In the genomic region with DNA sequence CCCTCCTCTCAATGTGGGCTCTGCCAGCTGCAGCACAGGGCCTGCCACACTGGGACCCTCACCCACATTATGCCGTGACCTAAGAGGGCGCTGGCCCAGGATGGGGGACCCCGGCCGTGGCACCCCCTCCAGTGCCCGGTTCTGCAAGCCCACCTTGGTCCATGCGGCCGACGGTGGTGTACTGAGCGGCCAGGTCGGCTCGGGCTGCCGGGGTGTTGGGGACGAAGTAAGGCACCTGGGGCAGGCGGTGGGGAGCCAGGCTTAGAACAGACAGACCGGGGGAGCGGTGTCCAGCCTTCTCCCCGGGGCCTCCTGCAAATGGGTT, we compare ENCODE assay signal across 16 cellular contexts. TPM values are rescaled to one million over a fixed set of nuclear protein-coding genes. Genes with fewer than 3 reads are reported as not detected.
DNase-seq lines count a peak whose midpoint lies in the region; ATAC-seq and TF ChIP-seq lines count a peak whose summit lies in the region.
"Had no signal": no experiment of that assay in that cellular context is flagged by ENCODE, and none has a peak within 500 bp of the region (broad histone marks: within the 10 kb centered on the region; RNA-seq: fewer than 3 reads in every experiment).

No MANE protein-coding gene starts in this region.

- CTCF ChIA-PET in A673 (lab: Charles Lee), result no interaction called here

- no peaks in the 10 kb centered on the region for H3K9me3 ChIP-seq in A673 (ENCODE audit: low read depth, low read length, poor library complexity, severe bottlenecking)
- H3K9me3 ChIP-seq: HAP-1 had no signal

- ATAC-seq in stimulated activated effector memory CD8-positive, alpha-beta T cell treated with anti-CD3 and anti-CD28 coated beads, Interleukin-12 subunit alpha, Interleukin-12 subunit beta, amount 100 ng/mL, for 72 hours, result no peak
- ATAC-seq: K562 had no signal

- H3K9me3 Mint-ChIP-seq in T-helper 1 cell treated with Interleukin-12 subunit alpha and Interleukin-12 subunit beta and Interleukin-4 antibody, amounts not matched to agents 30 μg/mL and 1 μg/mL, for 36 hours, result no peaks in the 10 kb centered on the region
- no peaks in the 10 kb centered on the region for H3K9me3 Mint-ChIP-seq in dendritic cell treated with granulocyte-macrophage colony-stimulating factor and Interleukin-4, amounts not matched to agents 40 ng/mL and 50 ng/mL, for 4 days
- H3K9me3 Mint-ChIP-seq in stimulated activated effector memory CD8-positive, alpha-beta T cell treated with anti-CD3 and anti-CD28 coated beads, Interleukin-12 subunit alpha, Interleukin-12 subunit beta, amount 100 ng/mL, for 72 hours, result no peaks in the 10 kb centered on the region
- H3K9me3 Mint-ChIP-seq: CD4-positive, alpha-beta memory T cell had no signal

- H3K27ac Mint-ChIP-seq in T-helper 1 cell treated with Interleukin-12 subunit alpha and Interleukin-12 subunit beta and Interleukin-4 antibody, amounts not matched to agents 30 μg/mL and 1 μg/mL, for 36 hours, result peak overlapping the region; percentile 31
- H3K27ac Mint-ChIP-seq in dendritic cell treated with granulocyte-macrophage colony-stimulating factor and Interleukin-4, amounts not matched to agents 40 ng/mL and 50 ng/mL, for 4 days, result peak overlapping the region; percentile 87
- peak overlapping the region; percentile 43 for H3K27ac Mint-ChIP-seq in stimulated activated effector memory CD8-positive, alpha-beta T cell treated with anti-CD3 and anti-CD28 coated beads, Interleukin-12 subunit alpha, Interleukin-12 subunit beta, amount 100 ng/mL, for 72 hours

- POLR2A ChIA-PET in A673 (lab: Charles Lee; ENCODE audit: low non-redundant PET), result no interaction called here

- H3K4me3 ChIP-seq in A673 (ENCODE audit: low read depth, low read length, poor library complexity, severe bottlenecking), result no peak overlapping the region
- H3K4me3 ChIP-seq: HAP-1, K562 had no signal

- H3K27me3 Mint-ChIP-seq in T-helper 1 cell treated with Interleukin-12 subunit alpha and Interleukin-12 subunit beta and Interleukin-4 antibody, amounts not matched to agents 30 μg/mL and 1 μg/mL, for 36 hours (ENCODE audit: low read depth), result no peaks in the 10 kb centered on the region
- peaks cover 9% of the 10 kb centered on the region for H3K27me3 Mint-ChIP-seq in dendritic cell treated with granulocyte-macrophage colony-stimulating factor and Interleukin-4, amounts not matched to agents 40 ng/mL and 50 ng/mL, for 4 days
- H3K27me3 Mint-ChIP-seq: CD4-positive, alpha-beta memory T cell had no signal

- H3K27ac ChIP-seq in A673 (ENCODE audit: low read depth, low read length, poor library complexity, severe bottlenecking), result peak overlapping the region; percentile 66
- H3K27ac ChIP-seq: 22Rv1 had no signal

- H3K4me3 Mint-ChIP-seq in T-helper 1 cell treated with Interleukin-12 subunit alpha and Interleukin-12 subunit beta and Interleukin-4 antibody, amounts not matched to agents 30 μg/mL and 1 μg/mL, for 36 hours, result no peak overlapping the region
- H3K4me3 Mint-ChIP-seq in dendritic cell treated with granulocyte-macrophage colony-stimulating factor and Interleukin-4, amounts not matched to agents 40 ng/mL and 50 ng/mL, for 4 days, result peak overlapping the region; percentile 6
- H3K4me3 Mint-ChIP-seq in stimulated activated effector memory CD8-positive, alpha-beta T cell treated with anti-CD3 and anti-CD28 coated beads, Interleukin-12 subunit alpha, Interleukin-12 subunit beta, amount 100 ng/mL, for 72 hours, result no peak overlapping the region
- H3K4me3 Mint-ChIP-seq: CD4-positive, alpha-beta memory T cell had no signal

- intact Hi-C loops in A673 (cut with micrococcal nuclease; ENCODE audit: unreplicated experiment), result no loop called here
- intact Hi-C loops in dendritic cell treated with granulocyte-macrophage colony-stimulating factor and Interleukin-4, amounts not matched to agents 40 ng/mL and 50 ng/mL, for 4 days (cut with micrococcal nuclease), result no loop called here

- DNase-seq in T-helper 1 cell, result no peak
- DNase-seq in A673 (ENCODE audit: low spot score), result no peak
- DNase-seq in stimulated activated effector memory CD8-positive, alpha-beta T cell treated with anti-CD3 and anti-CD28 coated beads, Interleukin-12 subunit alpha, Interleukin-12 subunit beta, amount 100 ng/mL, for 72 hours (ENCODE audit: low spot score in 2 of 2), result no peak
- DNase-seq in activated CD4-positive, alpha-beta T cell treated with anti-CD3 and anti-CD28 coated beads for 1 hour, result no peak
- no peak for DNase-seq in NCI-H69 (lab: John Stamatoyannopoulos, UW)
- DNase-seq in NCI-H1105 treated with DMSO at 0.1 percent for 48 hours (lab: John Stamatoyannopoulos, UW), result no peak
- DNase-seq: C1 segment of cervical spinal cord; CD4-positive, alpha-beta memory T cell; DMS79 treated with DMSO at 0.1 percent for 48 hours; EL had no signal

- TF ChIP-seq CTCF in A673 (conservative IDR thresholded peaks at IDR 0.05; ENCODE audit: low read depth, low read length), result no peak

- no peaks in the 10 kb centered on the region for H3K4me1 Mint-ChIP-seq in T-helper 1 cell treated with Interleukin-12 subunit alpha and Interleukin-12 subunit beta and Interleukin-4 antibody, amounts not matched to agents 30 μg/mL and 1 μg/mL, for 36 hours (ENCODE audit: low read depth)
- peaks cover 93% of the 10 kb centered on the region for H3K4me1 Mint-ChIP-seq in dendritic cell treated with granulocyte-macrophage colony-stimulating factor and Interleukin-4, amounts not matched to agents 40 ng/mL and 50 ng/mL, for 4 days (ENCODE audit: low read depth)
- peaks cover 25% of the 10 kb centered on the region for H3K4me1 Mint-ChIP-seq in stimulated activated effector memory CD8-positive, alpha-beta T cell treated with anti-CD3 and anti-CD28 coated beads, Interleukin-12 subunit alpha, Interleukin-12 subunit beta, amount 100 ng/mL, for 72 hours

- no peaks in the 10 kb centered on the region for H3K27me3 ChIP-seq in A673 (replicated peaks; ENCODE audit: insufficient read depth, low read depth, low read length, poor library complexity)

- peaks cover 12% of the 10 kb centered on the region for H3K36me3 Mint-ChIP-seq in T-helper 1 cell treated with Interleukin-12 subunit alpha and Interleukin-12 subunit beta and Interleukin-4 antibody, amounts not matched to agents 30 μg/mL and 1 μg/mL, for 36 hours (ENCODE audit: low read depth)
- H3K36me3 Mint-ChIP-seq in dendritic cell treated with granulocyte-macrophage colony-stimulating factor and Interleukin-4, amounts not matched to agents 40 ng/mL and 50 ng/mL, for 4 days (ENCODE audit: low read depth), result peaks cover 100% of the 10 kb centered on the region
- peaks cover 38% of the 10 kb centered on the region for H3K36me3 Mint-ChIP-seq in stimulated activated effector memory CD8-positive, alpha-beta T cell treated with anti-CD3 and anti-CD28 coated beads, Interleukin-12 subunit alpha, Interleukin-12 subunit beta, amount 100 ng/mL, for 72 hours

- no peaks in the 10 kb centered on the region for H3K36me3 ChIP-seq in A673 (ENCODE audit: insufficient read depth, low read length, poor library complexity, severe bottlenecking)

- no TSS peak for BruUV-seq in A673 (replicated peaks; lab: Mats Ljungman, UMichigan)

- H3K4me1 ChIP-seq in A673 (ENCODE audit: insufficient read depth, low read length, poor library complexity, severe bottlenecking), result peaks cover 23% of the 10 kb centered on the region
- H3K4me1 ChIP-seq: HAP-1 had no signal

RNA-seq across cellular contexts. Expression of gene SGSH, which starts 6.5 kb away (rescaled TPM):
- total RNA-seq in A673 (2021), result 32.8 and 33.4 TPM in 2 replicates

RNA-seq across cellular contexts. Expression of gene SLC26A11, which starts 6.6 kb away (rescaled TPM):
- 23.5 and 23.6 TPM in 2 replicates for total RNA-seq in A673 (2021)

RNA-seq across cellular contexts. Expression of gene CARD14, which starts 43.8 kb away (rescaled TPM):
- total RNA-seq in A673 (2021), result 0.09 TPM in 1 of 2 replicates, not detected in the other
- total RNA-seq: H1, K562 had no signal

RNA-seq across cellular contexts. Expression of gene RNF213, which starts 47.0 kb away (rescaled TPM):
- 78.0 and 102 TPM in 2 replicates for total RNA-seq in A673 (2021)

Comparison
In these comparisons a context has a peak if more than half of its experiments do, and no peak if none do; other contexts are left out.
1. H3K27ac Mint-ChIP-seq: peak in every context shown above with its lines; median percentile 87 in dendritic cell treated with granulocyte-macrophage colony-stimulating factor and Interleukin-4, amounts not matched to agents 40 ng/mL and 50 ng/mL, for 4 days; 43 in stimulated activated effector memory CD8-positive, alpha-beta T cell treated with anti-CD3 and anti-CD28 coated beads, Interleukin-12 subunit alpha, Interleukin-12 subunit beta, amount 100 ng/mL, for 72 hours; 31 in T-helper 1 cell treated with Interleukin-12 subunit alpha and Interleukin-12 subunit beta and Interleukin-4 antibody, amounts not matched to agents 30 μg/mL and 1 μg/mL, for 36 hours.